Comparison of ENCODE assay signal across 23 cellular contexts in the genomic region with DNA sequence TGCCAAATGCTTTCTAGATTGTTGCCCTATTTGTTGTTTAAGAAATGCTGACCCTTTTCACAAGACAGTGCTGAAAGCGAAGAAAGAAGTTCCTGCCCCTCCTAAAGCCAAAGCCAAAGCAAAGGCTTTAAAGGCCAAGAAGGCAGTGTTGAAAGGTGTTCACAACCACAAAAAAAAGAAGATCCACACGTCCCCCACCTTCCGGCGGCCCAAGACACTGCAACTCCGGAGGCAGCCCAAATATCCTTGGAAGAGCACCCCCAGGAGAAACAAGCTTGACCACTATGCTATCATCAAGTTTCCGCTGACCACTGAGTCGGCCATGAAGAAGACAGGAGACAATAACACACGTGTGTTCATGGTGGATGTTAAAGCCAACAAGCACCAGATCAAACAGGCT. TPM values are rescaled to one million over a fixed set of nuclear protein-coding genes. Genes with fewer than 3 reads are reported as not detected.
DNase-seq lines count a peak whose midpoint lies in the region; ATAC-seq and TF ChIP-seq lines count a peak whose summit lies in the region.
"Had no signal": no experiment of that assay in that cellular context is flagged by ENCODE, and none has a peak within 500 bp of the region (broad histone marks: within the 10 kb centered on the region; RNA-seq: fewer than 3 reads in every experiment).

No MANE protein-coding gene starts in this region.

- no peak overlapping the region for H2BK120ac ChIP-seq in mesendoderm (ENCODE audit: low read depth, low read length)

- no peaks in the 10 kb centered on the region for H3K27me3 ChIP-seq in right atrium auricular region
- no peaks in the 10 kb centered on the region for H3K27me3 ChIP-seq in left ventricle myocardium inferior (ENCODE audit: low read depth)
- no peaks in the 10 kb centered on the region for H3K27me3 ChIP-seq in mesendoderm (ENCODE audit: insufficient read depth, low read length, poor library complexity)
- H3K27me3 ChIP-seq: BE2C, SJSA1 had no signal

- H3K4me2 ChIP-seq in mesendoderm (ENCODE audit: low read length): no peak overlapping the region

- H3K79me2 ChIP-seq in mesendoderm (ENCODE audit: control insufficient read depth, insufficient read depth, low read length): no peaks in the 10 kb centered on the region

- H3K18ac ChIP-seq in mesendoderm (ENCODE audit: low read length): no peak overlapping the region

- POLR2A ChIA-PET in WTC11 (lab: Charles Lee): no interaction called here

- no peak overlapping the region for H4K8ac ChIP-seq in mesendoderm (ENCODE audit: low read depth, low read length)

- no peaks in the 10 kb centered on the region for H3K36me3 Mint-ChIP-seq in WTC11

- H3K4me3 Mint-ChIP-seq in WTC11: no peak overlapping the region

- H3K4me3 ChIP-seq in right atrium auricular region: no peak overlapping the region
- no peak overlapping the region for H3K4me3 ChIP-seq in left ventricle myocardium inferior
- H3K4me3 ChIP-seq in mesendoderm (ENCODE audit: low read length): no peak overlapping the region
- H3K4me3 ChIP-seq: SJSA1 had no signal

- no peak overlapping the region for H3K4ac ChIP-seq in mesendoderm (ENCODE audit: low read depth, low read length)

- CTCF ChIA-PET in WTC11 (lab: Charles Lee): interaction anchor here (0.6 to 3.4 kb wide), 9 partner anchors 10 to 460 kb away, joined by 3 to 28 read pairs (median 3); no protein-coding TSS in a partner anchor

- H3K56ac ChIP-seq in mesendoderm (ENCODE audit: low read length): no peak overlapping the region

- no peak overlapping the region for H3K23ac ChIP-seq in mesendoderm (ENCODE audit: low read length)

- DNase-seq in right atrium auricular region (ENCODE audit: low spot score) (peak; percentile 43), left ventricle myocardium inferior (no peak), WTC11 (ENCODE audit: low spot score) (peak; percentile 50), mesendoderm (peak; percentile 40), COR-L47 (lab: John Stamatoyannopoulos, UW) (no peak)
- DNase-seq in activated effector memory CD4-positive, alpha-beta T cell treated with Interleukin-2 at 50 U/mL for 16 hours: no peak
- DNase-seq: 8988T; ACHN; BE2C; DMS153; Karpas-422; MV-4-11; NCI-H1105; NCI-H1436 treated with DMSO at 0.1 percent for 48 hours; NCI-H187 treated with DMSO at 0.1 percent for 48 hours; NCI-H524 treated with DMSO at 0.1 percent for 48 hours; NCI-H774; NK-92 treated with Interleukin-12 subunit alpha and Interleukin-12 subunit beta, amount 100 ng/mL, for 24 hours; PC-3; Right ventricle myocardium superior; RPMI8226 had no signal

- peaks cover 12% of the 10 kb centered on the region for H3K9me3 Mint-ChIP-seq in WTC11

- intact Hi-C loops in left ventricle myocardium inferior (cut with micrococcal nuclease): loop anchor here (10.0 kb wide), 1 partner anchor 323 kb away; a partner anchor contains a TSS

- no CpG with 5 or more reads among the region's 8 CpGs for WGBS in mesendoderm (ENCODE audit: extremely low coverage, insufficient coverage, low lambda C conversion rate)

- ATAC-seq in WTC11 (no peak), esophagus mucosa (no peak)
- ATAC-seq: PC-3 had no signal

- no peaks in the 10 kb centered on the region for H3K27me3 Mint-ChIP-seq in WTC11 (ENCODE audit: low read depth)

- H3K27ac ChIP-seq in right atrium auricular region: no peak overlapping the region
- no peak overlapping the region for H3K27ac ChIP-seq in left ventricle myocardium inferior (replicated peaks)
- H3K27ac ChIP-seq in mesendoderm (ENCODE audit: low read depth, low read length): no peak overlapping the region
- H3K27ac ChIP-seq: SJSA1 had no signal

- H3K27ac Mint-ChIP-seq in WTC11: no peak overlapping the region

- no peak overlapping the region for H2BK5ac ChIP-seq in mesendoderm (ENCODE audit: low read length)

- H3K9me3 ChIP-seq in right atrium auricular region (peaks cover 0 to 18% of the 10 kb centered on the region in 2 donors), left ventricle myocardium inferior (replicated peaks) (peaks cover 24% of the 10 kb centered on the region)
- H3K9me3 ChIP-seq: BE2C, SJSA1 had no signal

- no peak for TF ChIP-seq CTCF in right atrium auricular region (IDR thresholded peaks at IDR 0.05)
- no peak for TF ChIP-seq CTCF in left ventricle myocardium inferior (IDR thresholded peaks at IDR 0.05; ENCODE audit: borderline replicate concordance)
- no peak for TF ChIP-seq CTCF in WTC11 (IDR thresholded peaks at IDR 0.05)

- no peak overlapping the region for H2BK15ac ChIP-seq in mesendoderm (replicated peaks; ENCODE audit: low read depth)

- H3K4me1 Mint-ChIP-seq in WTC11: peaks cover 16% of the 10 kb centered on the region

- H3K4me1 ChIP-seq in right atrium auricular region (peaks cover 0 to 17% of the 10 kb centered on the region in 2 donors), left ventricle myocardium inferior (peaks cover 22% of the 10 kb centered on the region), mesendoderm (ENCODE audit: control insufficient read depth, low read depth, low read length) (no peaks in the 10 kb centered on the region)
- H3K4me1 ChIP-seq: BE2C had no signal

- no peak overlapping the region for H4K5ac ChIP-seq in mesendoderm (ENCODE audit: low read length)

- no peak overlapping the region for H2AK5ac ChIP-seq in mesendoderm (ENCODE audit: low read length)

- H3K36me3 ChIP-seq in right atrium auricular region (no peaks in the 10 kb centered on the region), left ventricle myocardium inferior (no peaks in the 10 kb centered on the region), mesendoderm (ENCODE audit: control insufficient read depth, insufficient read depth, low read length) (no peaks in the 10 kb centered on the region)
- H3K36me3 ChIP-seq: BE2C, SJSA1 had no signal

- H3K79me1 ChIP-seq in mesendoderm (ENCODE audit: low read length): no peaks in the 10 kb centered on the region

- no peak overlapping the region for H3K9ac ChIP-seq in mesendoderm (ENCODE audit: low read length)

TF ChIP-seq in WTC11, 78 proteins besides CTCF, POLR2A, EP300 and RAD21 (continues in another document):
- no peak for TF ChIP-seq ZNF121 (CRISPR knock-in tag; IDR thresholded peaks at IDR 0.05)
- TF ChIP-seq, protein P1, sequence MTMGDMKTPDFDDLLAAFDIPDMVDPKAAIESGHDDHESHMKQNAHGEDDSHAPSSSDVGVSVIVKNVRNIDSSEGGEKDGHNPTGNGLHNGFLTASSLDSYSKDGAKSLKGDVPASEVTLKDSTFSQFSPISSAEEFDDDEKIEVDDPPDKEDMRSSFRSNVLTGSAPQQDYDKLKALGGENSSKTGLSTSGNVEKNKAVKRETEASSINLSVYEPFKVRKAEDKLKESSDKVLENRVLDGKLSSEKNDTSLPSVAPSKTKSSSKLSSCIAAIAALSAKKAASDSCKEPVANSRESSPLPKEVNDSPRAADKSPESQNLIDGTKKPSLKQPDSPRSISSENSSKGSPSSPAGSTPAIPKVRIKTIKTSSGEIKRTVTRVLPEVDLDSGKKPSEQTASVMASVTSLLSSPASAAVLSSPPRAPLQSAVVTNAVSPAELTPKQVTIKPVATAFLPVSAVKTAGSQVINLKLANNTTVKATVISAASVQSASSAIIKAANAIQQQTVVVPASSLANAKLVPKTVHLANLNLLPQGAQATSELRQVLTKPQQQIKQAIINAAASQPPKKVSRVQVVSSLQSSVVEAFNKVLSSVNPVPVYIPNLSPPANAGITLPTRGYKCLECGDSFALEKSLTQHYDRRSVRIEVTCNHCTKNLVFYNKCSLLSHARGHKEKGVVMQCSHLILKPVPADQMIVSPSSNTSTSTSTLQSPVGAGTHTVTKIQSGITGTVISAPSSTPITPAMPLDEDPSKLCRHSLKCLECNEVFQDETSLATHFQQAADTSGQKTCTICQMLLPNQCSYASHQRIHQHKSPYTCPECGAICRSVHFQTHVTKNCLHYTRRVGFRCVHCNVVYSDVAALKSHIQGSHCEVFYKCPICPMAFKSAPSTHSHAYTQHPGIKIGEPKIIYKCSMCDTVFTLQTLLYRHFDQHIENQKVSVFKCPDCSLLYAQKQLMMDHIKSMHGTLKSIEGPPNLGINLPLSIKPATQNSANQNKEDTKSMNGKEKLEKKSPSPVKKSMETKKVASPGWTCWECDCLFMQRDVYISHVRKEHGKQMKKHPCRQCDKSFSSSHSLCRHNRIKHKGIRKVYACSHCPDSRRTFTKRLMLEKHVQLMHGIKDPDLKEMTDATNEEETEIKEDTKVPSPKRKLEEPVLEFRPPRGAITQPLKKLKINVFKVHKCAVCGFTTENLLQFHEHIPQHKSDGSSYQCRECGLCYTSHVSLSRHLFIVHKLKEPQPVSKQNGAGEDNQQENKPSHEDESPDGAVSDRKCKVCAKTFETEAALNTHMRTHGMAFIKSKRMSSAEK (CRISPR knock-in tag; IDR thresholded peaks at IDR 0.05; ENCODE audit: borderline replicate concordance): no peak
- TF ChIP-seq NR2C2 (CRISPR knock-in tag; IDR thresholded peaks at IDR 0.05): no peak
- TF ChIP-seq, protein P2, sequence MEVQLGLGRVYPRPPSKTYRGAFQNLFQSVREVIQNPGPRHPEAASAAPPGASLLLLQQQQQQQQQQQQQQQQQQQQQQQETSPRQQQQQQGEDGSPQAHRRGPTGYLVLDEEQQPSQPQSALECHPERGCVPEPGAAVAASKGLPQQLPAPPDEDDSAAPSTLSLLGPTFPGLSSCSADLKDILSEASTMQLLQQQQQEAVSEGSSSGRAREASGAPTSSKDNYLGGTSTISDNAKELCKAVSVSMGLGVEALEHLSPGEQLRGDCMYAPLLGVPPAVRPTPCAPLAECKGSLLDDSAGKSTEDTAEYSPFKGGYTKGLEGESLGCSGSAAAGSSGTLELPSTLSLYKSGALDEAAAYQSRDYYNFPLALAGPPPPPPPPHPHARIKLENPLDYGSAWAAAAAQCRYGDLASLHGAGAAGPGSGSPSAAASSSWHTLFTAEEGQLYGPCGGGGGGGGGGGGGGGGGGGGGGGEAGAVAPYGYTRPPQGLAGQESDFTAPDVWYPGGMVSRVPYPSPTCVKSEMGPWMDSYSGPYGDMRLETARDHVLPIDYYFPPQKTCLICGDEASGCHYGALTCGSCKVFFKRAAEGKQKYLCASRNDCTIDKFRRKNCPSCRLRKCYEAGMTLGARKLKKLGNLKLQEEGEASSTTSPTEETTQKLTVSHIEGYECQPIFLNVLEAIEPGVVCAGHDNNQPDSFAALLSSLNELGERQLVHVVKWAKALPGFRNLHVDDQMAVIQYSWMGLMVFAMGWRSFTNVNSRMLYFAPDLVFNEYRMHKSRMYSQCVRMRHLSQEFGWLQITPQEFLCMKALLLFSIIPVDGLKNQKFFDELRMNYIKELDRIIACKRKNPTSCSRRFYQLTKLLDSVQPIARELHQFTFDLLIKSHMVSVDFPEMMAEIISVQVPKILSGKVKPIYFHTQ (CRISPR knock-in tag; IDR thresholded peaks at IDR 0.05): no peak
- no peak for TF ChIP-seq ZBTB21 (CRISPR knock-in tag; IDR thresholded peaks at IDR 0.05; ENCODE audit: borderline replicate concordance)
- TF ChIP-seq TEAD4 (CRISPR knock-in tag; IDR thresholded peaks at IDR 0.05): no peak
- no peak for TF ChIP-seq CREM (CRISPR knock-in tag; IDR thresholded peaks at IDR 0.05)
- no peak for TF ChIP-seq EMX1 (CRISPR knock-in tag; IDR thresholded peaks at IDR 0.05)
- no peak for TF ChIP-seq SMAD3 (CRISPR knock-in tag; IDR thresholded peaks at IDR 0.05; ENCODE audit: borderline replicate concordance)

RNA-seq across cellular contexts. Expression of a gene that starts 55.7 kb away (rescaled TPM):
- total RNA-seq in right atrium auricular region: 10 to 100 TPM; 15.5 to 24.4 TPM
- 20.7 TPM for total RNA-seq in left ventricle myocardium inferior
- total RNA-seq in WTC11 (2021): 64.0 to 70.4 TPM (median 68.6 TPM) in 3 replicates
- polyA plus RNA-seq in mesendoderm (2013, experiment 1 of 2): 131 TPM
- 129 TPM for polyA plus RNA-seq in mesendoderm (2013, experiment 2 of 2)
- 55.9 TPM for total RNA-seq in esophagus mucosa

Comparison
In these comparisons a context has a peak if more than half of its experiments do, and no peak if none do; other contexts are left out.
1. DNase-seq: peak in right atrium auricular region (single experiment), WTC11 (single experiment) and mesendoderm (single experiment); none in left ventricle myocardium inferior (single experiment), activated effector memory CD4-positive, alpha-beta T cell treated with Interleukin-2 at 50 U/mL for 16 hours (single experiment) and COR-L47 (single experiment).